ENCODE assay signal across 1 cellular context in the genomic region with DNA sequence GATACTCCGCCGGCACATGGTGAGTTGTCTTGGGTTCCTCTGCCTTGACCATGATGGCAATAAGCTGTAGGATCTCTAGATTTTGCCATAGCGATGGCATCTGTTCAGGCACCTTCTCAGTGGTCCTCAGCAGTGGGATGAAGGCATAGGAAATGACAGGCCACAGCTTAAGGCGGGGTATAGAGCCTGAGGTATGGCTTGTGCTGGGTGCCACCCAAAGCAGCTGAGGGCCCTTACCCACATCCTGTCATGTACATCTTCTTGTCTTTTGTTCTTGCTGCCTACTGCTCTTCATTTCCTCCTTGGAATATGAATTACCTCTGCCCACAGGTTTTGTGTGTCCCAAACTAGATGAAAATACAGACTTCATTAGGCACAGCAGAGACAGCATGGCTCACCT.
TF ChIP-seq lines count a peak whose summit lies in the region.

No MANE protein-coding gene starts in this region.

TF ChIP-seq in WTC11, 78 proteins besides CTCF, POLR2A, EP300 and RAD21 (continued from another document):
- TF ChIP-seq, protein P1, sequence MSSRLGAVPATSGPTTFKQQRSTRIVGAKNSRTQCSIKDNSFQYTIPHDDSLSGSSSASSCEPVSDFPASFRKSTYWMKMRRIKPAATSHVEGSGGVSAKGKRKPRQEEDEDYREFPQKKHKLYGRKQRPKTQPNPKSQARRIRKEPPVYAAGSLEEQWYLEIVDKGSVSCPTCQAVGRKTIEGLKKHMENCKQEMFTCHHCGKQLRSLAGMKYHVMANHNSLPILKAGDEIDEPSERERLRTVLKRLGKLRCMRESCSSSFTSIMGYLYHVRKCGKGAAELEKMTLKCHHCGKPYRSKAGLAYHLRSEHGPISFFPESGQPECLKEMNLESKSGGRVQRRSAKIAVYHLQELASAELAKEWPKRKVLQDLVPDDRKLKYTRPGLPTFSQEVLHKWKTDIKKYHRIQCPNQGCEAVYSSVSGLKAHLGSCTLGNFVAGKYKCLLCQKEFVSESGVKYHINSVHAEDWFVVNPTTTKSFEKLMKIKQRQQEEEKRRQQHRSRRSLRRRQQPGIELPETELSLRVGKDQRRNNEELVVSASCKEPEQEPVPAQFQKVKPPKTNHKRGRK (CRISPR knock-in tag; IDR thresholded peaks at IDR 0.05; ENCODE audit: borderline replicate concordance), result no peak
- TF ChIP-seq PRRX2 (CRISPR knock-in tag; IDR thresholded peaks at IDR 0.05) (no peak), ZNF232 (CRISPR knock-in tag; IDR thresholded peaks at IDR 0.05) (no peak), ZNF281 (CRISPR knock-in tag; IDR thresholded peaks at IDR 0.05) (no peak), ZNF138 (CRISPR knock-in tag; conservative IDR thresholded peaks at IDR 0.05) (no peak), CREM (CRISPR knock-in tag; IDR thresholded peaks at IDR 0.05) (no peak), PRDM15 (CRISPR knock-in tag; IDR thresholded peaks at IDR 0.05) (no peak), JAZF1 (CRISPR knock-in tag; IDR thresholded peaks at IDR 0.05) (no peak), ATF3 (CRISPR knock-in tag; conservative IDR thresholded peaks at IDR 0.05) (no peak), ZNF532 (CRISPR knock-in tag; IDR thresholded peaks at IDR 0.05; ENCODE audit: borderline replicate concordance) (no peak), CDX4 (CRISPR knock-in tag; IDR thresholded peaks at IDR 0.05; ENCODE audit: borderline replicate concordance) (no peak), SP1 (CRISPR knock-in tag; conservative IDR thresholded peaks at IDR 0.05) (no peak)
- TF ChIP-seq, protein P2, sequence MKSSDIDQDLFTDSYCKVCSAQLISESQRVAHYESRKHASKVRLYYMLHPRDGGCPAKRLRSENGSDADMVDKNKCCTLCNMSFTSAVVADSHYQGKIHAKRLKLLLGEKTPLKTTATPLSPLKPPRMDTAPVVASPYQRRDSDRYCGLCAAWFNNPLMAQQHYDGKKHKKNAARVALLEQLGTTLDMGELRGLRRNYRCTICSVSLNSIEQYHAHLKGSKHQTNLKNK (CRISPR knock-in tag; IDR thresholded peaks at IDR 0.05), result no peak
- TF ChIP-seq, protein P3, sequence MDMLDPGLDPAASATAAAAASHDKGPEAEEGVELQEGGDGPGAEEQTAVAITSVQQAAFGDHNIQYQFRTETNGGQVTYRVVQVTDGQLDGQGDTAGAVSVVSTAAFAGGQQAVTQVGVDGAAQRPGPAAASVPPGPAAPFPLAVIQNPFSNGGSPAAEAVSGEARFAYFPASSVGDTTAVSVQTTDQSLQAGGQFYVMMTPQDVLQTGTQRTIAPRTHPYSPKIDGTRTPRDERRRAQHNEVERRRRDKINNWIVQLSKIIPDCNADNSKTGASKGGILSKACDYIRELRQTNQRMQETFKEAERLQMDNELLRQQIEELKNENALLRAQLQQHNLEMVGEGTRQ (CRISPR knock-in tag; IDR thresholded peaks at IDR 0.05), result no peak
- TF ChIP-seq, protein P4, sequence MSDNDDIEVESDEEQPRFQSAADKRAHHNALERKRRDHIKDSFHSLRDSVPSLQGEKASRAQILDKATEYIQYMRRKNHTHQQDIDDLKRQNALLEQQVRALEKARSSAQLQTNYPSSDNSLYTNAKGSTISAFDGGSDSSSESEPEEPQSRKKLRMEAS (CRISPR knock-in tag; IDR thresholded peaks at IDR 0.05), result no peak
